Comparison of ENCODE assay signal across 15 cellular contexts in genomic region chr19:34305221-34306058, GRCh38. TPM values are rescaled to one million over a fixed set of nuclear protein-coding genes. Genes with fewer than 3 reads are reported as not detected.
A peak's percentile ranks its signal among the peaks of the same experiment; 100 is the strongest.
DNase-seq lines count a peak whose midpoint lies in the region; ATAC-seq and TF ChIP-seq lines count a peak whose summit lies in the region.
"Had no signal": no experiment of that assay in that cellular context is flagged by ENCODE, and none has a peak within 500 bp of the region (broad histone marks: within the 10 kb centered on the region; RNA-seq: fewer than 3 reads in every experiment).

No MANE protein-coding gene starts in this region.

- peak overlapping the region in 2 of 3 donors; percentile 59 to 90 for H3K27ac Mint-ChIP-seq in CD4-positive, CD25-positive, alpha-beta regulatory T cell
- H3K27ac Mint-ChIP-seq in neural progenitor cell: peak overlapping the region; percentile 67
- H3K27ac Mint-ChIP-seq: T-helper 1 cell treated with Interleukin-12 subunit alpha and Interleukin-12 subunit beta and Interleukin-4 antibody, amounts not matched to agents 30 μg/mL and 1 μg/mL, for 36 hours had no signal

- TF ChIP-seq CTCF in VCaP (conservative IDR thresholded peaks at IDR 0.05) (no peak), fibroblast of the aortic adventitia (IDR thresholded peaks at IDR 0.05; ENCODE audit: insufficient read depth, low read length) (no peak), neural progenitor cell (IDR thresholded peaks at IDR 0.05) (no peak)

- peaks cover 28% of the 10 kb centered on the region for H3K36me3 Mint-ChIP-seq in CD4-positive, CD25-positive, alpha-beta regulatory T cell
- peaks cover 16% of the 10 kb centered on the region for H3K36me3 Mint-ChIP-seq in neural progenitor cell

- no peak overlapping the region for H2AFZ ChIP-seq in neural progenitor cell (replicated peaks)

- H3K4me3 Mint-ChIP-seq in CD4-positive, CD25-positive, alpha-beta regulatory T cell: no peak overlapping the region
- no peak overlapping the region for H3K4me3 Mint-ChIP-seq in neural progenitor cell
- H3K4me3 Mint-ChIP-seq: central memory CD8-positive, alpha-beta T cell; T-helper 1 cell treated with Interleukin-12 subunit alpha and Interleukin-12 subunit beta and Interleukin-4 antibody, amounts not matched to agents 30 μg/mL and 1 μg/mL, for 36 hours had no signal

- H3K4me3 ChIP-seq in CD4-positive, CD25-positive, alpha-beta regulatory T cell (ENCODE audit: low read depth, low read length): no peak overlapping the region
- H3K4me3 ChIP-seq in fibroblast of the aortic adventitia (ENCODE audit: low read depth, low read length) (no peak overlapping the region), neural progenitor cell (no peak overlapping the region)

- H3K9ac ChIP-seq in neural progenitor cell: no peak overlapping the region

- no peak overlapping the region for H3K27ac ChIP-seq in CD4-positive, CD25-positive, alpha-beta regulatory T cell (ENCODE audit: insufficient read depth, low read length, poor library complexity, severe bottlenecking)
- H3K27ac ChIP-seq in VCaP: peak overlapping the region; percentile 87
- no peak overlapping the region for H3K27ac ChIP-seq in neural progenitor cell

- H3K9me3 Mint-ChIP-seq in CD4-positive, CD25-positive, alpha-beta regulatory T cell: no peaks in the 10 kb centered on the region
- H3K9me3 Mint-ChIP-seq in neural progenitor cell: no peaks in the 10 kb centered on the region
- H3K9me3 Mint-ChIP-seq: central memory CD8-positive, alpha-beta T cell; T-helper 1 cell treated with Interleukin-12 subunit alpha and Interleukin-12 subunit beta and Interleukin-4 antibody, amounts not matched to agents 30 μg/mL and 1 μg/mL, for 36 hours had no signal

- peaks cover 30% of the 10 kb centered on the region for H3K36me3 ChIP-seq in CD4-positive, CD25-positive, alpha-beta regulatory T cell (ENCODE audit: control insufficient read depth, insufficient read depth, low read length)
- H3K36me3 ChIP-seq in neural progenitor cell: no peaks in the 10 kb centered on the region

- peaks cover 10% of the 10 kb centered on the region for H3F3A ChIP-seq in neural progenitor cell (ENCODE audit: low read depth)

- H3K9me3 ChIP-seq in CD4-positive, CD25-positive, alpha-beta regulatory T cell (ENCODE audit: control insufficient read depth in 2 of 2, low read length in 2 of 2): no peaks in the 10 kb centered on the region
- H3K9me3 ChIP-seq in neural progenitor cell (ENCODE audit: low read depth): no peaks in the 10 kb centered on the region

- peaks cover 28% of the 10 kb centered on the region for H3K4me1 ChIP-seq in CD4-positive, CD25-positive, alpha-beta regulatory T cell (ENCODE audit: control insufficient read depth, insufficient read depth, low read length, poor library complexity, severe bottlenecking)
- peaks cover 8% of the 10 kb centered on the region for H3K4me1 ChIP-seq in neural progenitor cell

- peaks cover 13% of the 10 kb centered on the region for H3K79me2 ChIP-seq in neural progenitor cell (ENCODE audit: low read depth)

- no peaks in the 10 kb centered on the region for H3K27me3 Mint-ChIP-seq in CD4-positive, CD25-positive, alpha-beta regulatory T cell
- H3K27me3 Mint-ChIP-seq in neural progenitor cell (ENCODE audit: insufficient read depth, low read depth): no peaks in the 10 kb centered on the region
- H3K27me3 Mint-ChIP-seq: central memory CD8-positive, alpha-beta T cell had no signal

- peaks cover 16 to 57% (median 37%) of the 10 kb centered on the region in 4 donors for H3K4me1 Mint-ChIP-seq in CD4-positive, CD25-positive, alpha-beta regulatory T cell
- peaks cover 25% of the 10 kb centered on the region for H3K4me1 Mint-ChIP-seq in neural progenitor cell

- H4K20me1 ChIP-seq in neural progenitor cell (ENCODE audit: low read depth): peaks cover 29% of the 10 kb centered on the region

- no peak for ATAC-seq in CD4-positive, CD25-positive, alpha-beta regulatory T cell (ENCODE audit: low read depth in 2 of 2)
- no peak for ATAC-seq in GM21367 (IDR thresholded peaks at IDR 0.05; ENCODE audit: unreplicated experiment)
- ATAC-seq in HG02571 (IDR thresholded peaks at IDR 0.05; ENCODE audit: unreplicated experiment): no peak

- H3K4me2 ChIP-seq in neural progenitor cell: no peak overlapping the region

- DNase-seq in CD4-positive, CD25-positive, alpha-beta regulatory T cell: no peak
- DNase-seq in fibroblast of the aortic adventitia (ENCODE audit: low read depth) (peak; percentile 77), neural progenitor cell (ENCODE audit: low spot score) (no peak), iPS-NIHi7 (ENCODE audit: extremely low spot score) (no peak), T1000 (lab: John Stamatoyannopoulos, UW) (no peak)
- DNase-seq: activated CD4-positive, alpha-beta T cell treated with anti-CD3 and anti-CD28 coated beads for 4 hours; hypothalamus; mesendoderm; NCI-H524 treated with DMSO at 0.1 percent for 48 hours; posterior cingulate gyrus had no signal

- no peaks in the 10 kb centered on the region for H3K27me3 ChIP-seq in CD4-positive, CD25-positive, alpha-beta regulatory T cell (ENCODE audit: control insufficient read depth, insufficient read depth, low read length)
- no peaks in the 10 kb centered on the region for H3K27me3 ChIP-seq in neural progenitor cell

RNA-seq across cellular contexts. Expression of gene GARRE1, which starts 51.1 kb away (rescaled TPM):
- 47.4 TPM for total RNA-seq in CD4-positive, CD25-positive, alpha-beta regulatory T cell
- polyA plus RNA-seq in CD4-positive, CD25-positive, alpha-beta regulatory T cell: 1 to 10 TPM; 3.2 to 6.6 (median 4.5) TPM
- total RNA-seq in fibroblast of the aortic adventitia (ENCODE audit: low replicate concordance) (8.0 and 13.9 TPM in 2 replicates), neural progenitor cell (ENCODE audit: low replicate concordance) (27.7 and 69.8 TPM in 2 replicates)

RNA-seq across cellular contexts. Expression of gene GPI, which starts 59.6 kb away (rescaled TPM):
- 116 TPM for total RNA-seq in CD4-positive, CD25-positive, alpha-beta regulatory T cell
- polyA plus RNA-seq in CD4-positive, CD25-positive, alpha-beta regulatory T cell: 100 to 1,000 TPM; 141 to 148 (median 144) TPM
- total RNA-seq in fibroblast of the aortic adventitia (ENCODE audit: low replicate concordance) (127 and 132 TPM in 2 replicates), neural progenitor cell (ENCODE audit: low replicate concordance) (109 and 224 TPM in 2 replicates)
